Comparison of ENCODE assay signal across 25 cellular contexts in the genomic region with DNA sequence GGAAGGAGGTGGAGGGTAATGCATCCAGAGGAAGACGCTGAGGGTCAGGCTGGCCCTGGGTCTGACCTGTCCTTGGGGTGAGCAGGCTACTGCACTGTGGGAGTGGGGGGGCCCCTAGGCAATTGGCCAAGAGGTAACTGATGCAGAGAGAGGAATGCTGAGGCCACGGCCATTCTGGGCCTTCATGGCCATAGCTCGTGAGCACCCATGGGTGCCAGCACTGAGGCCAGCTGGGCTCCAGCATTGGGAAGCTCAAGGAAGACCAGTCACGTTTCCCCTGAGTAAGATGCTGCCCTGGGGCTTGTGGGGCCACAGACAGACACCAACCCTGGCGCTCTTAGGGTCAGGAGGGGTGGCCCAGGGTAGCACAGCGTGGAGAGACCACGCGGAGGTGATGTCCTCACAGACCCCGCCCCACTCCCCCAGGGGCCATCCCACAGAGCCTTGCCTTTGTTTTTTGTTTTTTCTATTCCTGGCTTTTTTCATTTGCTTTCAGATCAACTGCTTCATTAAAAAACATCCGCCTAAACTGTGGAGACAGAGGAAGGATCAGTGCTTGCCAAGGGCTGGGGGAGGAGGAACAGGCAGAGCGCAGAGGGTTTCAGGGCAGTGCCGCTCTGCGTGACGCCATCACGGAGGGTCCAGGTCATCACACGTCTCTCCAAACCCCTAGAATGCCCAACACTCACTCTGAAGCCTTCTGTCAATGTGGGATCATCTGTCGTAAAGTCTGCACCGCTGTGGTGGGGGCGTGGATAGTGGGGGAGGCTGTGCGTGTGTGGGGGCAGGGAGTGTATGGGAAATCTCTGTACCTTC.
A peak's percentile ranks its signal among the peaks of the same experiment; 100 is the strongest.
DNase-seq lines count a peak whose midpoint lies in the region; ATAC-seq, FAIRE-seq and TF ChIP-seq lines count a peak whose summit lies in the region.
"Had no signal": no experiment of that assay in that cellular context is flagged by ENCODE, and none has a peak within 500 bp of the region (broad histone marks: within the 10 kb centered on the region; RNA-seq: fewer than 3 reads in every experiment).

No MANE protein-coding gene starts in this region.

- peaks cover 58% of the 10 kb centered on the region for H3K4me1 Mint-ChIP-seq in mesothelial cell of epicardium
- H3K4me1 Mint-ChIP-seq in effector memory CD8-positive, alpha-beta T cell (ENCODE audit: low read depth in 2 of 2) = peaks cover 16 to 19% of the 10 kb centered on the region in 2 donors

- H3K36me3 ChIP-seq in heart left ventricle (no peaks in the 10 kb centered on the region), K562 (ENCODE audit: control insufficient read depth, insufficient read depth, low read length) (no peaks in the 10 kb centered on the region), BE2C (no peaks in the 10 kb centered on the region)

- no peak overlapping the region for H3K4me3 Mint-ChIP-seq in mesothelial cell of epicardium
- no peak overlapping the region for H3K4me3 Mint-ChIP-seq in effector memory CD8-positive, alpha-beta T cell
- H3K4me3 Mint-ChIP-seq: activated T-cell treated with anti-CD3 and anti-CD28 coated beads, Interleukin-2, amount 50 U/mL, for 24 hours; stimulated activated naive CD8-positive, alpha-beta T cell treated with anti-CD3 and anti-CD28 coated beads, Interleukin-15, amount 100 ng/mL, for 72 hours had no signal

- no peak for TF ChIP-seq CTCF in heart left ventricle (IDR thresholded peaks at IDR 0.05)
- TF ChIP-seq CTCF in K562 (IDR thresholded peaks at IDR 0.05 in 2 of 3, conservative IDR thresholded peaks at IDR 0.05 in 1 of 3; ENCODE audit: insufficient read depth in 2 of 3, low read depth in 1 of 3, low read length in 3 of 3) = no peak
- no peak for TF ChIP-seq CTCF in mesothelial cell of epicardium (IDR thresholded peaks at IDR 0.05; ENCODE audit: unreplicated experiment)
- no peak for TF ChIP-seq CTCF in BE2C (IDR thresholded peaks at IDR 0.05; ENCODE audit: low read depth, low read length)

- H3K4me2 ChIP-seq in K562 (ENCODE audit: insufficient read depth, low read length) = no peak overlapping the region
- H3K4me2 ChIP-seq: hepatocyte, KMS-11 had no signal

- DNase-seq in heart left ventricle (no peak), Right ventricle myocardium inferior (ENCODE audit: missing footprints) (no peak), K562 (ENCODE audit: extremely low read depth in 1 of 4, low spot score in 3 of 4) (no peak), mesothelial cell of epicardium (ENCODE audit: low spot score in 2 of 2, unreplicated experiment in 2 of 2) (no peak), BE2C (no peak)
- DNase-seq in effector memory CD8-positive, alpha-beta T cell = no peak
- DNase-seq: activated CD4-positive, alpha-beta T cell treated with anti-CD3 and anti-CD28 coated beads for 48 hours; activated naive CD4-positive, alpha-beta T cell treated with Interleukin-2 at 50 U/mL for 16 hours; activated T-cell treated with anti-CD3 and anti-CD28 coated beads, Interleukin-2, amount 50 U/mL, for 24 hours; amniotic stem cell; effector CD4-positive, alpha-beta T cell; left cardiac atrium; mammary epithelial cell; MM.1S; stimulated activated naive CD8-positive, alpha-beta T cell treated with anti-CD3 and anti-CD28 coated beads, Interleukin-15, amount 100 ng/mL, for 72 hours had no signal

- CTCF ChIA-PET in K562 (lab: Yijun Ruan, JAX; ENCODE audit: low intra/inter-chr PET ratio) = no interaction called here

- no peak for TF ChIP-seq POLR2A in heart left ventricle (IDR thresholded peaks at IDR 0.05)
- no peak for TF ChIP-seq POLR2A in K562 (conservative IDR thresholded peaks at IDR 0.05)

- 60 to 71% (median 65%) methylated on average over 19 to 20 of the region's 20 CpGs for WGBS in heart left ventricle, 4 donors
- 2% methylated on average over 20 of the region's 20 CpGs for WGBS in K562 (ENCODE audit: insufficient coverage, low coverage, missing lambda C conversion rate)

- H3K27me3 ChIP-seq in heart left ventricle (no peaks in the 10 kb centered on the region), K562 (ENCODE audit: control insufficient read depth in 2 of 2, insufficient read depth in 2 of 2, low read length in 2 of 2) (peaks cover 48 to 99% of the 10 kb centered on the region in 2 experiments), BE2C (no peaks in the 10 kb centered on the region)
- H3K27me3 ChIP-seq: hepatocyte had no signal

- intact Hi-C loops in heart left ventricle (cut with DNase I) (loop anchor here in 1 of 10 donors (2.0 kb wide), 1 partner anchor 31 kb away; no protein-coding TSS in a partner anchor), Right ventricle myocardium inferior (cut with DNase I) (no loop called here), K562 (cut with micrococcal nuclease) (no loop called here)

- peak overlapping the region; percentile 43 for H3K27ac Mint-ChIP-seq in mesothelial cell of epicardium
- H3K27ac Mint-ChIP-seq in effector memory CD8-positive, alpha-beta T cell = peak overlapping the region in 1 of 2 donors; percentile 47
- H3K27ac Mint-ChIP-seq: activated T-cell treated with anti-CD3 and anti-CD28 coated beads, Interleukin-2, amount 50 U/mL, for 24 hours had no signal

- TF ChIP-seq EP300 in K562 (IDR thresholded peaks at IDR 0.05; ENCODE audit: low read length) = no peak

- H3K27ac ChIP-seq in heart left ventricle = peak overlapping the region in 7 of 12 donors; percentile 2 to 42 (median 26)
- H3K27ac ChIP-seq in K562 (ENCODE audit: extremely low read depth, low read depth, low read length) = no peak overlapping the region
- H3K27ac ChIP-seq: hepatocyte, KMS-11 had no signal

- H3K9ac ChIP-seq in K562 (ENCODE audit: insufficient read depth in 1 of 2, low read depth in 2 of 2, low read length in 2 of 2) = no peak overlapping the region
- H3K9ac ChIP-seq: KMS-11 had no signal

- peaks cover 21% of the 10 kb centered on the region; the same call in 1 of the 2 replicates for H4K20me1 ChIP-seq in K562 (replicated peaks; ENCODE audit: control insufficient read depth, insufficient read depth, low read length)

- no peaks in the 10 kb centered on the region for H3K79me2 ChIP-seq in K562 (ENCODE audit: control insufficient read depth, insufficient read depth, low read length)
- H3K79me2 ChIP-seq: hepatocyte had no signal

- no peak for FAIRE-seq in K562 (lab: Jason Lieb, UNC)
- FAIRE-seq: colon, frontal cortex, GM12878, HTR-8/SVneo had no signal

- H3K9me1 ChIP-seq in K562 (ENCODE audit: control insufficient read depth, insufficient read depth, low read length) = no peaks in the 10 kb centered on the region

- H3K9me3 Mint-ChIP-seq in mesothelial cell of epicardium = no peaks in the 10 kb centered on the region
- H3K9me3 Mint-ChIP-seq in effector memory CD8-positive, alpha-beta T cell = no peaks in the 10 kb centered on the region
- H3K9me3 Mint-ChIP-seq: activated T-cell treated with anti-CD3 and anti-CD28 coated beads, Interleukin-2, amount 50 U/mL, for 24 hours; stimulated activated naive CD8-positive, alpha-beta T cell treated with anti-CD3 and anti-CD28 coated beads, Interleukin-15, amount 100 ng/mL, for 72 hours had no signal

- TF ChIP-seq RAD21 in K562 (CRISPR knock-in tag; conservative IDR thresholded peaks at IDR 0.05 in 1 of 2, IDR thresholded peaks at IDR 0.05 in 1 of 2) = no peak

- H3K4me1 ChIP-seq in heart left ventricle (peaks cover 0 to 34% (median 22%) of the 10 kb centered on the region in 12 donors), K562 (replicated peaks in 1 of 2; ENCODE audit: control insufficient read depth in 2 of 2, insufficient read depth in 2 of 2, low read length in 2 of 2) (peaks cover 0 to 32% of the 10 kb centered on the region in 2 experiments; a peak in 3 of 5 replicates), BE2C (peaks cover 62% of the 10 kb centered on the region)

- H3K36me3 Mint-ChIP-seq in mesothelial cell of epicardium = no peaks in the 10 kb centered on the region
- peaks cover 6% of the 10 kb centered on the region for H3K36me3 Mint-ChIP-seq in effector memory CD8-positive, alpha-beta T cell (ENCODE audit: insufficient read depth)

- H3K27me3 Mint-ChIP-seq in mesothelial cell of epicardium (ENCODE audit: low read depth) = no peaks in the 10 kb centered on the region
- peaks cover 0 to 8% of the 10 kb centered on the region in 2 donors for H3K27me3 Mint-ChIP-seq in effector memory CD8-positive, alpha-beta T cell
- H3K27me3 Mint-ChIP-seq: activated T-cell treated with anti-CD3 and anti-CD28 coated beads, Interleukin-2, amount 50 U/mL, for 24 hours; stimulated activated naive CD8-positive, alpha-beta T cell treated with anti-CD3 and anti-CD28 coated beads, Interleukin-15, amount 100 ng/mL, for 72 hours had no signal

- in situ Hi-C loops in K562 (cut with MboI) = no loop called here

- H2AFZ ChIP-seq in K562 (ENCODE audit: low read depth, low read length) = no peak overlapping the region
- H2AFZ ChIP-seq: hepatocyte had no signal

- no TSS peak for BruUV-seq in K562 (replicated peaks; lab: Mats Ljungman, UMichigan)

- no peak overlapping the region for H3K4me3 ChIP-seq in heart left ventricle
- H3K4me3 ChIP-seq in K562 = no peak overlapping the region
- no peak overlapping the region for H3K4me3 ChIP-seq in BE2C (ENCODE audit: low read depth, low read length)
- H3K4me3 ChIP-seq: GM12878, hepatocyte had no signal

- ATAC-seq in heart left ventricle (no peak), Right ventricle myocardium inferior (no peak), K562 (no peak), GM21825 (IDR thresholded peaks at IDR 0.05; ENCODE audit: unreplicated experiment) (no peak), GM21619 (IDR thresholded peaks at IDR 0.05; ENCODE audit: unreplicated experiment) (no peak)
- no peak for ATAC-seq in effector memory CD8-positive, alpha-beta T cell (replicated peaks)
- ATAC-seq: GM12878; HCT116; left cardiac atrium; SK-N-SH treated with all-trans-retinoic acid at 6 μM for 48 hours; stimulated activated naive CD8-positive, alpha-beta T cell treated with anti-CD3 and anti-CD28 coated beads, Interleukin-15, amount 100 ng/mL, for 72 hours had no signal

- H3K9me3 ChIP-seq in heart left ventricle (no peaks in the 10 kb centered on the region), K562 (replicated peaks; ENCODE audit: control insufficient read depth, insufficient read depth, low read depth, low read length) (no peaks in the 10 kb centered on the region), BE2C (no peaks in the 10 kb centered on the region)

- POLR2A ChIA-PET in K562 (lab: Yijun Ruan, JAX) = interaction anchor here (1.0 kb wide), 1 partner anchor 19 kb away, joined by 3 read pairs; no protein-coding TSS in a partner anchor

TF ChIP-seq in K562, 482 proteins besides CTCF, POLR2A, EP300 and RAD21 (continues in another document):
- TF ChIP-seq, protein P1, sequence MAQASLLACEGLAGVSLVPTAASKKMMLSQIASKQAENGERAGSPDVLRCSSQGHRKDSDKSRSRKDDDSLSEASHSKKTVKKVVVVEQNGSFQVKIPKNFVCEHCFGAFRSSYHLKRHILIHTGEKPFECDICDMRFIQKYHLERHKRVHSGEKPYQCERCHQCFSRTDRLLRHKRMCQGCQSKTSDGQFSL (CRISPR knock-in tag; IDR thresholded peaks at IDR 0.05) = 0 out of 2 replicates have a peak, but pooled peaks have one; percentile 39
- TF ChIP-seq, protein P1 (tag; IDR thresholded peaks at IDR 0.05) = no peak
